9 cellular contexts compared by ENCODE assay signal in the genomic region with DNA sequence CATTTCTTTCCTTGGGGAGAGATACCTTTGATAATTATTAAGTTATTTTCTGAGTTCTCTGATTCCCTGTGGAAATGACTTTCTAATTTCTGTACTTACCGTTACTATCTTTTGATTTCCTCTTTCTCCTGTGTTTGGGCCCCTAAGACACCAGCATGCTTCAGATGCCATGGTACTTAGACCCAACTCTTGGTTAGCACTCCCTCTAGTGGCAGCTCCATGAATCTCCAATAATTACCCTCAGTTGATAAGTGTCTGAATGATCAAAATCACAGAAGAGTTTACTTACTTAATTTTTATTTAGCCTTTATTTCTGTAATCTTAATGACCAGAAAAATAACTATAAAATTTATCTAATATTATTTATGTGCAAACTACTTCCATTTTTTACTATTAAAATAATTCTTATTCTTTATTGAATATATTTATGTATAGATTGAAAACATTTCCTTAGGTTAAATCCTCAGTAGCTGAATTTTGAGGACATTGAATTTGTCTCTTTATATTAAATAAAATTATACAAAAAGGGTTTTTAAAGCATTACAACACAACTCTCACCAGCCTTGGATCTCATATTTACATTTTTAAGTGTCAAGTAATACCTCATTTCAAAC.
DNase-seq lines count a peak whose midpoint lies in the region; ATAC-seq, FAIRE-seq and TF ChIP-seq lines count a peak whose summit lies in the region.
"Had no signal": no experiment of that assay in that cellular context is flagged by ENCODE, and none has a peak within 500 bp of the region (broad histone marks: within the 10 kb centered on the region; RNA-seq: fewer than 3 reads in every experiment).

No MANE protein-coding gene starts in this region.

- peak; percentile 96 for ATAC-seq in GM21423 (IDR thresholded peaks at IDR 0.05; ENCODE audit: unreplicated experiment)
- ATAC-seq in HepG2 = peak; percentile 83

- TF ChIP-seq RAD21 in HepG2 (CRISPR knock-in tag; IDR thresholded peaks at IDR 0.05) = 0 out of 2 replicates have a peak, but pooled peaks have one; percentile 15

- H3K9me3 ChIP-seq in OCI-LY3 (ENCODE audit: insufficient read depth, low read length) (no peaks in the 10 kb centered on the region), HepG2 (ENCODE audit: low read length) (no peaks in the 10 kb centered on the region), tibial nerve (no peaks in the 10 kb centered on the region)

- WGBS in HepG2 (ENCODE audit: low lambda C conversion rate) = 23% methylated on average over 1 of the region's 1 CpG
- 16 to 21% methylated on average over 1 of the region's 1 CpG for WGBS in tibial nerve, 2 donors

- H2AFZ ChIP-seq in OCI-LY3 (ENCODE audit: low read depth, low read length) (no peak overlapping the region), HepG2 (ENCODE audit: low read length) (no peak overlapping the region)

- H3K27ac ChIP-seq in OCI-LY3 (ENCODE audit: low read length) = no peak overlapping the region
- no peak overlapping the region for H3K27ac ChIP-seq in HepG2 (ENCODE audit: extremely low read length, insufficient read depth, low read length)
- H3K27ac ChIP-seq in tibial nerve = no peak overlapping the region

- H3K27me3 ChIP-seq in OCI-LY3 (ENCODE audit: low read depth, low read length) (peaks cover 18% of the 10 kb centered on the region), HepG2 (ENCODE audit: control insufficient read depth in 1 of 2, insufficient read depth in 2 of 2, low read length in 2 of 2) (no peaks in the 10 kb centered on the region), tibial nerve (no peaks in the 10 kb centered on the region)

- no peak for FAIRE-seq in HepG2 (lab: Jason Lieb, UNC)

- H3K9ac ChIP-seq in OCI-LY3 (ENCODE audit: low read length) (no peak overlapping the region), HepG2 (ENCODE audit: insufficient read depth, low read depth, low read length) (no peak overlapping the region)

- peak; percentile 2 for DNase-seq in activated T-cell treated with anti-CD3 and anti-CD28 coated beads for 1 hour (ENCODE audit: low read depth)
- no peak for DNase-seq in activated T-cell treated with anti-CD3 and anti-CD28 coated beads, Interleukin-2, amount 50 U/mL, for 1 hour
- peak; percentile 40 for DNase-seq in HPDE6-E6E7 (ENCODE audit: extremely low spot score)
- DNase-seq in cerebellum (ENCODE audit: low spot score) = peak; percentile 21
- DNase-seq in HepG2 (ENCODE audit: low spot score) = peak; percentile 28
- peak in 1 of 2 donors; percentile 49 for DNase-seq in tibial nerve (ENCODE audit: low spot score in 2 of 2)
- DNase-seq: left cardiac atrium had no signal

- BruUV-seq in HepG2 (replicated peaks; lab: Mats Ljungman, UMichigan) = no TSS peak

- H3K36me3 ChIP-seq in OCI-LY3 (replicated peaks; ENCODE audit: low read depth, low read length) (no peaks in the 10 kb centered on the region), HepG2 (replicated peaks in 1 of 2; ENCODE audit: control insufficient read depth in 1 of 2, insufficient read depth in 2 of 2, low read length in 2 of 2) (no peaks in the 10 kb centered on the region), tibial nerve (no peaks in the 10 kb centered on the region)

- in situ Hi-C loops in HepG2 (cut with HindIII; ENCODE audit: extremely low pct_ligation_motif_present, low pct_unique_long_range_greater_than_20kb) = no loop called here

- intact Hi-C loops in HepG2 (cut with micrococcal nuclease; ENCODE audit: unreplicated experiment) = no loop called here

- no peak for TF ChIP-seq POLR2A in HepG2 (IDR thresholded peaks at IDR 0.05; ENCODE audit: insufficient read depth in 1 of 2, low read depth in 2 of 2, low read length in 2 of 2)
- no peak for TF ChIP-seq POLR2A in tibial nerve (IDR thresholded peaks at IDR 0.05)

- TF ChIP-seq EP300 in HepG2 (IDR thresholded peaks at IDR 0.05; ENCODE audit: low read depth in 2 of 2, low read length in 2 of 2) = no peak
- no peak for TF ChIP-seq EP300 in HepG2 (CRISPR knock-in tag; IDR thresholded peaks at IDR 0.05; ENCODE audit: borderline replicate concordance)
- TF ChIP-seq EP300 in tibial nerve (IDR thresholded peaks at IDR 0.05) = no peak

- CTCF ChIA-PET in HepG2 (lab: Yijun Ruan, JAX; ENCODE audit: low intra/inter-chr PET ratio, low total read pairs) = interaction anchor here (0.9 to 1.3 kb wide), 2 partner anchors 327 kb away, joined by 3 read pairs; no protein-coding TSS in a partner anchor

- H4K20me1 ChIP-seq in OCI-LY3 (ENCODE audit: insufficient read depth, low read length) (no peaks in the 10 kb centered on the region), HepG2 (ENCODE audit: insufficient read depth, low read length) (no peaks in the 10 kb centered on the region)

- H3K4me3 ChIP-seq in OCI-LY3 (ENCODE audit: low read length) (no peak overlapping the region), HepG2 (replicated peaks in 1 of 3; ENCODE audit: insufficient read depth in 1 of 3, low read depth in 2 of 3, low read length in 3 of 3) (no peak overlapping the region), tibial nerve (no peak overlapping the region)

- H3K79me2 ChIP-seq in OCI-LY3 (ENCODE audit: low read length) (no peaks in the 10 kb centered on the region), HepG2 (ENCODE audit: insufficient read depth, low read length) (no peaks in the 10 kb centered on the region)

- TF ChIP-seq CTCF in OCI-LY3 (IDR thresholded peaks at IDR 0.05; ENCODE audit: low read depth, low read length) = peak; percentile 87
- peak; percentile 60 for TF ChIP-seq CTCF in HepG2 (CRISPR knock-in tag; IDR thresholded peaks at IDR 0.05)
- peak; percentile 44 to 71 (median 65) for TF ChIP-seq CTCF in tibial nerve (IDR thresholded peaks at IDR 0.05)

- H3K4me2 ChIP-seq in OCI-LY3 (ENCODE audit: low read length) = no peak overlapping the region
- no peak overlapping the region for H3K4me2 ChIP-seq in HepG2 (ENCODE audit: low read depth, low read length)

- H3K4me1 ChIP-seq in OCI-LY3 (ENCODE audit: low read length) (no peaks in the 10 kb centered on the region), HepG2 (ENCODE audit: insufficient read depth, low read length) (no peaks in the 10 kb centered on the region), tibial nerve (no peaks in the 10 kb centered on the region)

- POLR2A ChIA-PET in HepG2 (lab: Yijun Ruan, JAX) = no interaction called here

TF ChIP-seq in HepG2, 621 proteins besides CTCF, POLR2A, EP300 and RAD21:
- TF ChIP-seq, protein P1, sequence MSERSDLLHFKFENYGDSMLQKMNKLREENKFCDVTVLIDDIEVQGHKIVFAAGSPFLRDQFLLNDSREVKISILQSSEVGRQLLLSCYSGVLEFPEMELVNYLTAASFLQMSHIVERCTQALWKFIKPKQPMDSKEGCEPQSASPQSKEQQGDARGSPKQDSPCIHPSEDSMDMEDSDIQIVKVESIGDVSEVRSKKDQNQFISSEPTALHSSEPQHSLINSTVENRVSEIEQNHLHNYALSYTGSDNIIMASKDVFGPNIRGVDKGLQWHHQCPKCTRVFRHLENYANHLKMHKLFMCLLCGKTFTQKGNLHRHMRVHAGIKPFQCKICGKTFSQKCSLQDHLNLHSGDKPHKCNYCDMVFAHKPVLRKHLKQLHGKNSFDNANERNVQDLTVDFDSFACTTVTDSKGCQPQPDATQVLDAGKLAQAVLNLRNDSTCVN (CRISPR knock-in tag; IDR thresholded peaks at IDR 0.05; ENCODE audit: borderline replicate concordance) = no peak
- TF ChIP-seq ZMYM4 (CRISPR knock-in tag; IDR thresholded peaks at IDR 0.05) (no peak), ZNF101 (CRISPR knock-in tag; IDR thresholded peaks at IDR 0.05; ENCODE audit: borderline replicate concordance, low read depth) (no peak), RXRA (CRISPR knock-in tag; IDR thresholded peaks at IDR 0.05) (no peak), ZNF83 (CRISPR knock-in tag; IDR thresholded peaks at IDR 0.05; ENCODE audit: borderline replicate concordance) (no peak), STAG1 (CRISPR knock-in tag; IDR thresholded peaks at IDR 0.05) (peak; percentile 28; the same call in 1 of the 2 replicates), SOX5 (CRISPR knock-in tag; IDR thresholded peaks at IDR 0.05; ENCODE audit: borderline replicate concordance) (no peak)
- TF ChIP-seq, protein P2, sequence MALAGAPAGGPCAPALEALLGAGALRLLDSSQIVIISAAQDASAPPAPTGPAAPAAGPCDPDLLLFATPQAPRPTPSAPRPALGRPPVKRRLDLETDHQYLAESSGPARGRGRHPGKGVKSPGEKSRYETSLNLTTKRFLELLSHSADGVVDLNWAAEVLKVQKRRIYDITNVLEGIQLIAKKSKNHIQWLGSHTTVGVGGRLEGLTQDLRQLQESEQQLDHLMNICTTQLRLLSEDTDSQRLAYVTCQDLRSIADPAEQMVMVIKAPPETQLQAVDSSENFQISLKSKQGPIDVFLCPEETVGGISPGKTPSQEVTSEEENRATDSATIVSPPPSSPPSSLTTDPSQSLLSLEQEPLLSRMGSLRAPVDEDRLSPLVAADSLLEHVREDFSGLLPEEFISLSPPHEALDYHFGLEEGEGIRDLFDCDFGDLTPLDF (CRISPR knock-in tag; IDR thresholded peaks at IDR 0.05) = no peak
- TF ChIP-seq, protein P3, sequence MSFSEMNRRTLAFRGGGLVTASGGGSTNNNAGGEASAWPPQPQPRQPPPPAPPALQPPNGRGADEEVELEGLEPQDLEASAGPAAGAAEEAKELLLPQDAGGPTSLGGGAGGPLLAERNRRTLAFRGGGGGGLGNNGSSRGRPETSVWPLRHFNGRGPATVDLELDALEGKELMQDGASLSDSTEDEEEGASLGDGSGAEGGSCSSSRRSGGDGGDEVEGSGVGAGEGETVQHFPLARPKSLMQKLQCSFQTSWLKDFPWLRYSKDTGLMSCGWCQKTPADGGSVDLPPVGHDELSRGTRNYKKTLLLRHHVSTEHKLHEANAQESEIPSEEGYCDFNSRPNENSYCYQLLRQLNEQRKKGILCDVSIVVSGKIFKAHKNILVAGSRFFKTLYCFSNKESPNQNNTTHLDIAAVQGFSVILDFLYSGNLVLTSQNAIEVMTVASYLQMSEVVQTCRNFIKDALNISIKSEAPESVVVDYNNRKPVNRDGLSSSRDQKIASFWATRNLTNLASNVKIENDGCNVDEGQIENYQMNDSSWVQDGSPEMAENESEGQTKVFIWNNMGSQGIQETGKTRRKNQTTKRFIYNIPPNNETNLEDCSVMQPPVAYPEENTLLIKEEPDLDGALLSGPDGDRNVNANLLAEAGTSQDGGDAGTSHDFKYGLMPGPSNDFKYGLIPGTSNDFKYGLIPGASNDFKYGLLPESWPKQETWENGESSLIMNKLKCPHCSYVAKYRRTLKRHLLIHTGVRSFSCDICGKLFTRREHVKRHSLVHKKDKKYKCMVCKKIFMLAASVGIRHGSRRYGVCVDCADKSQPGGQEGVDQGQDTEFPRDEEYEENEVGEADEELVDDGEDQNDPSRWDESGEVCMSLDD (CRISPR knock-in tag; IDR thresholded peaks at IDR 0.05; ENCODE audit: borderline replicate concordance) = no peak
TF ChIP-seq in HepG2: peak in this region for 1.
